ENCODE assay signal across 15 cellular contexts in the genomic region with DNA sequence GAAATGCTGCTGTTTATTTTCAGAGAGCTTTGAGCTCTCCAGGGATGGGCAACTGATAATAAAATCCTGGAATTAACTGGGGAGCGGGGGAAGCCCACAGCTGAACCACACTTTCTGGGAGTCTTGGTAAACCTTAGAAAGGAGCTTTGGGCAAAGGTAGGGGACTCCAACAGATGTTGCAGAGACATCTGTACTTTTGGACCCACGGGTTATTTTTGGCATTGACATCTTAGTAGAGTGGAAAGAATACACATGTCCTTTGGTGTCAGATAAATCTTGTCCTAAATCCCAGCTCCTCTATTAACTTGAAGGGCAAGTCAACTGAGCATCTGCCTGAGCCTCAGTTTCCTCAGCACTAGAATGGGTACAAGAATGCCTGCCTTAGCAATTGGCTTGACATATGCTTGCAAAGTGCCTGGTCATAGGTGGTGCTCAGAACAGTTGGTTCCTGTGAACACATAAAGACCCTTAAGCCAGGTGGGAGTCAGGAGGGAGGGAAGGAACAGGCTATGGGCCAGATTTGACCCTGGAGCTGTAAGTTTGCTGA. TPM values are rescaled to one million over a fixed set of nuclear protein-coding genes. Genes with fewer than 3 reads are reported as not detected.
DNase-seq lines count a peak whose midpoint lies in the region; ATAC-seq and TF ChIP-seq lines count a peak whose summit lies in the region.
"Had no signal": no experiment of that assay in that cellular context is flagged by ENCODE, and none has a peak within 500 bp of the region (broad histone marks: within the 10 kb centered on the region; RNA-seq: fewer than 3 reads in every experiment).

No MANE protein-coding gene starts in this region.

- no peak overlapping the region for H3K4me3 ChIP-seq in RWPE2 (ENCODE audit: severe bottlenecking)
- H3K4me3 ChIP-seq in coronary artery: peak overlapping the region; percentile 7
- H3K4me3 ChIP-seq in gastrocnemius medialis: no peak overlapping the region

- no peaks in the 10 kb centered on the region for H3K36me3 Mint-ChIP-seq in type B pancreatic cell

- H3K27ac ChIP-seq in RWPE2 (ENCODE audit: poor library complexity, severe bottlenecking): peak overlapping the region; percentile 11
- H3K27ac ChIP-seq in coronary artery: peak overlapping the region; percentile 34 to 80
- H3K27ac ChIP-seq in gastrocnemius medialis: peak overlapping the region in 3 of 4 donors; percentile 77 to 95 (median 84)
- H3K27ac ChIP-seq: C4-2B had no signal

- H3K4me1 Mint-ChIP-seq in type B pancreatic cell (ENCODE audit: unreplicated experiment): peaks cover 3% of the 10 kb centered on the region

- H3K9me3 Mint-ChIP-seq in type B pancreatic cell: no peaks in the 10 kb centered on the region
- H3K9me3 Mint-ChIP-seq: CD4-positive, alpha-beta T cell; H9 had no signal

- H3K9me3 ChIP-seq in RWPE2 (ENCODE audit: severe bottlenecking) (no peaks in the 10 kb centered on the region), gastrocnemius medialis (no peaks in the 10 kb centered on the region)
- H3K9me3 ChIP-seq: Caco-2 had no signal

- H3K4me1 ChIP-seq in RWPE2 (ENCODE audit: insufficient read depth, poor library complexity, severe bottlenecking) (peaks cover 14% of the 10 kb centered on the region), gastrocnemius medialis (peaks cover 33 to 35% of the 10 kb centered on the region in 2 donors)

- no peaks in the 10 kb centered on the region for H3K36me3 ChIP-seq in RWPE2 (ENCODE audit: low read depth)
- H3K36me3 ChIP-seq in gastrocnemius medialis: no peaks in the 10 kb centered on the region

- ATAC-seq in RWPE2 (ENCODE audit: low read depth) (no peak), gastrocnemius medialis (no peak), GM21717 (IDR thresholded peaks at IDR 0.05; ENCODE audit: unreplicated experiment) (no peak)

- no peak for TF ChIP-seq CTCF in RWPE2 (IDR thresholded peaks at IDR 0.05; ENCODE audit: poor library complexity, severe bottlenecking)
- no peak for TF ChIP-seq CTCF in coronary artery (IDR thresholded peaks at IDR 0.05)
- TF ChIP-seq CTCF in gastrocnemius medialis (IDR thresholded peaks at IDR 0.05 in 4 of 5, conservative IDR thresholded peaks at IDR 0.05 in 1 of 5): no peak
- TF ChIP-seq CTCF in type B pancreatic cell (conservative IDR thresholded peaks at IDR 0.05): no peak

- in situ Hi-C loops in gastrocnemius medialis (cut with MboI; ENCODE audit: low sequenced_read_pairs in 4 of 4): no loop called here

- H3K4me3 Mint-ChIP-seq in type B pancreatic cell: no peak overlapping the region
- H3K4me3 Mint-ChIP-seq: CD4-positive, alpha-beta T cell; H9 had no signal

- intact Hi-C loops in gastrocnemius medialis (cut with DNase I; ENCODE audit: low total_unique reads): loop anchor here (5.0 kb wide), 1 partner anchor 33 kb away; no protein-coding TSS in a partner anchor

- DNase-seq in RWPE2 (ENCODE audit: low spot score) (no peak), coronary artery (ENCODE audit: low spot score) (no peak), gastrocnemius medialis (no peak), type B pancreatic cell (ENCODE audit: extremely low spot score, unreplicated experiment) (no peak), HCEC 1CT (no peak), middle frontal gyrus (ENCODE audit: extremely low spot score, low spot score) (no peak)
- DNase-seq: AML-193; Caco-2; CD4-positive, alpha-beta T cell; DMS153; DMS79; GDM1; H9 had no signal

- H3K27ac Mint-ChIP-seq in type B pancreatic cell: no peak overlapping the region
- H3K27ac Mint-ChIP-seq: CD4-positive, alpha-beta T cell; H9 had no signal

- H3K27me3 ChIP-seq in RWPE2 (ENCODE audit: insufficient read depth, poor library complexity, severe bottlenecking) (no peaks in the 10 kb centered on the region), gastrocnemius medialis (peaks cover 0 to 9% (median 3%) of the 10 kb centered on the region in 3 donors)

- no peak for TF ChIP-seq POLR2A in gastrocnemius medialis (IDR thresholded peaks at IDR 0.05)

- peaks cover 52% of the 10 kb centered on the region for H3K27me3 Mint-ChIP-seq in type B pancreatic cell

RNA-seq across cellular contexts. Expression of gene SLC22A3, which starts 5.8 kb away (rescaled TPM):
- total RNA-seq in gastrocnemius medialis (10 to 100 TPM; 49.5 to 75.4 (median 58.2) TPM), type B pancreatic cell (ENCODE audit: low replicate concordance) (0.52 and 0.87 TPM in 2 replicates)
- total RNA-seq: CD4-positive, alpha-beta T cell had no signal

Comparison
In these comparisons a context has a peak if more than half of its experiments do, and no peak if none do; other contexts are left out.
1. H3K27ac ChIP-seq: peak in every context shown above with its lines; median percentile 84 in gastrocnemius medialis; 57 in coronary artery; 11 in RWPE2.
2. RNA of gene SLC22A3, which starts 5.8 kb away (total RNA-seq): 49.5 to 75.4 TPM in gastrocnemius medialis; 0.52 to 0.87 TPM in type B pancreatic cell; every median in the first group is over 10 times any median in the second.